ENCODE assay signal across 25 cellular contexts in genomic region chr20:46142124-46142523, GRCh38.
"Had no signal": no experiment of that assay in that cellular context is flagged by ENCODE, and none has a peak within 500 bp of the region (broad histone marks: within the 10 kb centered on the region; RNA-seq: fewer than 3 reads in every experiment).

No MANE protein-coding gene starts in this region.

- H3K9me3 Mint-ChIP-seq: activated B cell treated with CpG ODN at 0.5 μM for 24 hours; activated T-cell treated with anti-CD3 and anti-CD28 coated beads, Interleukin-2, amount 50 U/mL, for 4 hours; activated T-helper 2 cell treated with anti-CD3 and anti-CD28 coated beads, Interferon-gamma antibody, Interleukin-2, Interleukin-4, amounts not matched to agents 10 μg/mL and 5 μg/mL and 100 μg/mL, durations not matched to agents 14 hours and 24 hours and 36 hours; central memory CD8-positive, alpha-beta T cell; memory B cell; natural killer cell treated with Interleukin-12 subunit alpha and Interleukin-12 subunit beta and Interleukin-15 and Interleukin-18, amount 100 ng/mL, for 72 hours; stimulated activated naive CD8-positive, alpha-beta T cell treated with anti-CD3 and anti-CD28 coated beads, Interleukin-15, Interleukin-2, amounts not matched to agents 100 ng/mL and 50 ng/mL, for 24 hours had no signal

- DNase-seq: activated B cell treated with CpG ODN at 0.5 μM for 24 hours; activated CD4-positive, alpha-beta T cell treated with anti-CD3 and anti-CD28 coated beads for 36 hours; activated CD4-positive, alpha-beta T cell treated with anti-CD3 and anti-CD28 coated beads, Interleukin-2, amount 50 U/mL, for 4 hours; activated CD8-positive, alpha-beta memory T cell treated with anti-CD3 and anti-CD28 coated beads, Interleukin-2, amount 50 U/mL, for 48 hours; activated naive CD4-positive, alpha-beta T cell; activated T-cell treated with anti-CD3 and anti-CD28 coated beads, Interleukin-2, amount 50 U/mL, for 4 hours; colonic mucosa; esophagus squamous epithelium; heart right ventricle; islet precursor cell; left cardiac atrium; right cardiac atrium; stimulated activated CD4-positive, alpha-beta T cell treated with anti-CD3 and anti-CD28 coated beads, Interleukin-12 subunit alpha, Interleukin-12 subunit beta, amount 100 ng/mL, for 4 hours; stimulated activated CD4-positive, alpha-beta T cell treated with anti-CD3 and anti-CD28 coated beads, Interleukin-4, amount 100 ng/mL, for 4 hours; substantia nigra; T1000; thyroid gland; upper lobe of right lung had no signal

- H3K4me1 Mint-ChIP-seq: activated CD4-positive, alpha-beta T cell treated with anti-CD3 and anti-CD28 coated beads for 36 hours; central memory CD8-positive, alpha-beta T cell had no signal

- ATAC-seq: activated CD4-positive, alpha-beta T cell treated with anti-CD3 and anti-CD28 coated beads for 36 hours; activated T-cell treated with anti-CD3 and anti-CD28 coated beads, Interleukin-2, amount 50 U/mL, for 4 hours; gastroesophageal sphincter; heart right ventricle; left cardiac atrium; natural killer cell treated with Interleukin-12 subunit alpha and Interleukin-12 subunit beta and Interleukin-15 and Interleukin-18, amount 100 ng/mL, for 72 hours; right cardiac atrium; upper lobe of right lung had no signal

- H3K27ac Mint-ChIP-seq: activated B cell treated with CpG ODN at 0.5 μM for 24 hours; activated CD4-positive, alpha-beta T cell treated with anti-CD3 and anti-CD28 coated beads for 36 hours; activated naive CD8-positive, alpha-beta T cell; activated T-helper 2 cell treated with anti-CD3 and anti-CD28 coated beads, Interferon-gamma antibody, Interleukin-2, Interleukin-4, amounts not matched to agents 10 μg/mL and 5 μg/mL and 100 μg/mL, durations not matched to agents 14 hours and 24 hours and 36 hours; memory B cell; natural killer cell treated with Interleukin-12 subunit alpha and Interleukin-12 subunit beta and Interleukin-15 and Interleukin-18, amount 100 ng/mL, for 72 hours; stimulated activated naive CD8-positive, alpha-beta T cell treated with anti-CD3 and anti-CD28 coated beads, Interleukin-15, Interleukin-2, amounts not matched to agents 100 ng/mL and 50 ng/mL, for 24 hours had no signal

- H3K4me3 Mint-ChIP-seq: activated B cell treated with CpG ODN at 0.5 μM for 24 hours; activated CD4-positive, alpha-beta T cell treated with anti-CD3 and anti-CD28 coated beads for 36 hours; activated naive CD8-positive, alpha-beta T cell; activated T-cell treated with anti-CD3 and anti-CD28 coated beads, Interleukin-2, amount 50 U/mL, for 4 hours; central memory CD8-positive, alpha-beta T cell; memory B cell; natural killer cell treated with Interleukin-12 subunit alpha and Interleukin-12 subunit beta and Interleukin-15 and Interleukin-18, amount 100 ng/mL, for 72 hours; stimulated activated naive CD8-positive, alpha-beta T cell treated with anti-CD3 and anti-CD28 coated beads, Interleukin-15, Interleukin-2, amounts not matched to agents 100 ng/mL and 50 ng/mL, for 24 hours had no signal

- H3K36me3 Mint-ChIP-seq: activated naive CD8-positive, alpha-beta T cell; memory B cell; natural killer cell treated with Interleukin-12 subunit alpha and Interleukin-12 subunit beta and Interleukin-15 and Interleukin-18, amount 100 ng/mL, for 72 hours had no signal
